Comparison of ENCODE assay signal across 8 cellular contexts in the genomic region with DNA sequence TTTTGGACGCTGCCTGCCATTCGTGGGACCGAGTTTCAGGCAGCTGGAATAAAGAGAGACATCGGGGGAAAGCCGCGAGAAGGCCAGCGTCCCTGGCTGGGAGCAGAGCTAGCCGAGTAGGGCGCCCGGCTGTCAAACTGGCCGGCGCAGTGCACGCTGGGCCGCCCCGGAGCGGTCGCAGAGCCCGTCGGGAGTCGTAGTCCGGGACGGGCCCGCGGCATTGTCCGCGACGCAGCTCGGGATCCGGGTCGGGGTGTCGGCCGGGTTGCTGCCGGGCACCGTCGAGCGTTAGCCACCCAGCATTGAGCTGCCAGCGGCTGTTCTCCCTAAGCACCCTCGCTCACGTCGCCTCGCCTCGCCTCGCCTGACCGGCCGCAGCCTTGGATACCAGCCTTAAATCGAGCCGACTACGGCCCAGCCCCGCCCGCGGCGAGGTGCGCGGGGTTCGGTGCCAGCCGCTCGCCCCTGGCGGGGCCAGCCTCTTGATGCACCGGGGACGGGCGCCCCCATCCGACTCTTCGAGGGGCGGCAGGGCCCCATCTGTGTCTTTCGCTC. TPM values are rescaled to one million over a fixed set of nuclear protein-coding genes. Genes with fewer than 3 reads are reported as not detected.
DNase-seq lines count a peak whose midpoint lies in the region; ATAC-seq lines count a peak whose summit lies in the region.
"Not testable (repeated sequence)": the region's sequence is repeated elsewhere in the genome, so short reads cannot be mapped to it uniquely, and the experiment has no call there.

No MANE protein-coding gene starts in this region.

- H3K4me1 Mint-ChIP-seq in stimulated activated naive CD8-positive, alpha-beta T cell treated with anti-CD3 and anti-CD28 coated beads, Interleukin-15, amount 100 ng/mL, for 72 hours, result peaks cover 24% of the 10 kb centered on the region

- H3K4me3 ChIP-seq in SK-N-MC, result peak overlapping the region; percentile 60

- ATAC-seq in stimulated activated naive CD8-positive, alpha-beta T cell treated with anti-CD3 and anti-CD28 coated beads, Interleukin-15, amount 100 ng/mL, for 72 hours, result peak; percentile 86

- DNase-seq in GDM1 (lab: John Stamatoyannopoulos, UW) (peak; percentile 77), HCEC 1CT (peak; percentile 69), M059J (ENCODE audit: low read depth) (peak; percentile 70), foreskin melanocyte (peak; percentile 43), nucleus accumbens (lab: John Stamatoyannopoulos, UW) (peak in 53 of 56 donors; percentile 3 to 89 (median 69))
- not testable (repeated sequence) for DNase-seq in SK-N-MC (ENCODE audit: low read depth, low spot score)
- DNase-seq in activated gamma-delta T cell treated with anti-CD3 and anti-CD28 coated beads, Interleukin-2, amount 50 U/mL, for 16 hours (ENCODE audit: low read depth), result peak; percentile 73
- peak; percentile 76 to 88 for DNase-seq in stimulated activated naive CD8-positive, alpha-beta T cell treated with anti-CD3 and anti-CD28 coated beads, Interleukin-15, amount 100 ng/mL, for 72 hours

- not testable (repeated sequence) for H3K27ac ChIP-seq in SK-N-MC

- H3K36me3 ChIP-seq in SK-N-MC (ENCODE audit: insufficient read depth, low read length), result not testable (repeated sequence)

- not testable (repeated sequence) for H3K9me3 ChIP-seq in SK-N-MC (ENCODE audit: low read depth, low read length)

- peak overlapping the region; percentile 46 to 90 for H3K27ac Mint-ChIP-seq in stimulated activated naive CD8-positive, alpha-beta T cell treated with anti-CD3 and anti-CD28 coated beads, Interleukin-15, amount 100 ng/mL, for 72 hours

- not testable (repeated sequence) for H3K27me3 Mint-ChIP-seq in stimulated activated naive CD8-positive, alpha-beta T cell treated with anti-CD3 and anti-CD28 coated beads, Interleukin-15, amount 100 ng/mL, for 72 hours

- not testable (repeated sequence) for H3K9ac ChIP-seq in SK-N-MC (ENCODE audit: insufficient read length)

- not testable (repeated sequence) for H3K9me3 Mint-ChIP-seq in stimulated activated naive CD8-positive, alpha-beta T cell treated with anti-CD3 and anti-CD28 coated beads, Interleukin-15, amount 100 ng/mL, for 72 hours

- H3K4me3 Mint-ChIP-seq in stimulated activated naive CD8-positive, alpha-beta T cell treated with anti-CD3 and anti-CD28 coated beads, Interleukin-15, amount 100 ng/mL, for 72 hours, result peak overlapping the region; percentile 78 to 84

RNA-seq across cellular contexts. Expression of a gene that starts 14.8 kb away (rescaled TPM):
- 0.59 and 3.2 TPM in 2 replicates for total RNA-seq in M059J (2014; rRNA removed; shearing (Covaris generic))
